In genomic region chr6:10589429-10589727, GRCh38 we compare ENCODE assay signal across 22 cellular contexts.
"Had no signal": no experiment of that assay in that cellular context is flagged by ENCODE, and none has a peak within 500 bp of the region (broad histone marks: within the 10 kb centered on the region; RNA-seq: fewer than 3 reads in every experiment).

No MANE protein-coding gene starts in this region.

- H3K27ac Mint-ChIP-seq: activated B cell treated with CpG ODN at 0.5 μM for 24 hours; activated CD4-positive, alpha-beta memory T cell treated with anti-CD3 and anti-CD28 coated beads for 36 hours; activated naive CD8-positive, alpha-beta T cell treated with anti-CD3 and anti-CD28 coated beads, Interleukin-2, amount 10 ng/mL, durations not matched to agents 7 days and 5 days; memory B cell; naive B cell; progenitor cell of endocrine pancreas; stimulated activated naive CD8-positive, alpha-beta T cell treated with anti-CD3 and anti-CD28 coated beads, Interleukin-15, Interleukin-2, amounts not matched to agents 100 ng/mL and 50 ng/mL, for 24 hours had no signal

- FAIRE-seq: kidney had no signal

- H3K36me3 Mint-ChIP-seq: activated CD4-positive, alpha-beta memory T cell treated with anti-CD3 and anti-CD28 coated beads for 36 hours had no signal

- H3K9me3 Mint-ChIP-seq: activated B cell treated with CpG ODN at 0.5 μM for 24 hours; activated CD4-positive, alpha-beta memory T cell treated with anti-CD3 and anti-CD28 coated beads for 36 hours; memory B cell; naive B cell; stimulated activated naive CD8-positive, alpha-beta T cell treated with anti-CD3 and anti-CD28 coated beads, Interleukin-15, Interleukin-2, amounts not matched to agents 100 ng/mL and 50 ng/mL, for 24 hours had no signal

- H3K9me3 ChIP-seq: colonic mucosa, mucosa of descending colon, tibial nerve, uterus had no signal

- H3K27me3 Mint-ChIP-seq: activated B cell treated with CpG ODN at 0.5 μM for 24 hours; activated CD4-positive, alpha-beta memory T cell treated with anti-CD3 and anti-CD28 coated beads for 36 hours; activated naive CD8-positive, alpha-beta T cell treated with anti-CD3 and anti-CD28 coated beads, Interleukin-2, amount 10 ng/mL, durations not matched to agents 7 days and 5 days; memory B cell; naive B cell; stimulated activated naive CD8-positive, alpha-beta T cell treated with anti-CD3 and anti-CD28 coated beads, Interleukin-15, Interleukin-2, amounts not matched to agents 100 ng/mL and 50 ng/mL, for 24 hours had no signal

- H3K4me1 ChIP-seq: colonic mucosa, foreskin keratinocyte, tibial nerve, uterus had no signal

- H3K27ac ChIP-seq: colonic mucosa, foreskin keratinocyte, skin epidermis, tibial nerve, uterus had no signal

- H3K4me3 ChIP-seq: colonic mucosa, mucosa of descending colon, skin epidermis, tibial nerve, uterus had no signal

- H3K4me3 Mint-ChIP-seq: activated B cell treated with CpG ODN at 0.5 μM for 24 hours; activated CD4-positive, alpha-beta memory T cell treated with anti-CD3 and anti-CD28 coated beads for 36 hours; activated naive CD8-positive, alpha-beta T cell treated with anti-CD3 and anti-CD28 coated beads, Interleukin-2, amount 10 ng/mL, durations not matched to agents 7 days and 5 days; memory B cell; naive B cell; neural crest cell; stimulated activated naive CD8-positive, alpha-beta T cell treated with anti-CD3 and anti-CD28 coated beads, Interleukin-15, Interleukin-2, amounts not matched to agents 100 ng/mL and 50 ng/mL, for 24 hours had no signal

- H3K27me3 ChIP-seq: colonic mucosa, foreskin keratinocyte, tibial nerve, uterus had no signal

- DNase-seq: activated B cell treated with CpG ODN at 0.5 μM for 24 hours; activated CD4-positive, alpha-beta memory T cell treated with anti-CD3 and anti-CD28 coated beads for 36 hours; activated CD4-positive, alpha-beta T cell treated with anti-CD3 and anti-CD28 coated beads for 4 hours; activated naive CD4-positive, alpha-beta T cell; activated naive CD8-positive, alpha-beta T cell treated with anti-CD3 and anti-CD28 coated beads, Interleukin-2, amount 10 ng/mL, durations not matched to agents 7 days and 5 days; activated T-cell treated with anti-CD3 and anti-CD28 coated beads for 4 hours; amygdala; colonic mucosa; foreskin keratinocyte; hippocampal formation; kidney; mucosa of descending colon; naive B cell; stimulated activated CD4-positive, alpha-beta T cell treated with anti-CD3 and anti-CD28 coated beads, Interleukin-15, amount 100 ng/mL, for 24 hours; stimulated activated CD4-positive, alpha-beta T cell treated with anti-CD3 and anti-CD28 coated beads, Interleukin-2, amount 100 ng/mL, for 48 hours; uterus had no signal

- ATAC-seq: foreskin keratinocyte, mucosa of descending colon had no signal

- H3K36me3 ChIP-seq: colonic mucosa, tibial nerve, uterus had no signal
